14 cellular contexts compared by ENCODE assay signal in the genomic region with DNA sequence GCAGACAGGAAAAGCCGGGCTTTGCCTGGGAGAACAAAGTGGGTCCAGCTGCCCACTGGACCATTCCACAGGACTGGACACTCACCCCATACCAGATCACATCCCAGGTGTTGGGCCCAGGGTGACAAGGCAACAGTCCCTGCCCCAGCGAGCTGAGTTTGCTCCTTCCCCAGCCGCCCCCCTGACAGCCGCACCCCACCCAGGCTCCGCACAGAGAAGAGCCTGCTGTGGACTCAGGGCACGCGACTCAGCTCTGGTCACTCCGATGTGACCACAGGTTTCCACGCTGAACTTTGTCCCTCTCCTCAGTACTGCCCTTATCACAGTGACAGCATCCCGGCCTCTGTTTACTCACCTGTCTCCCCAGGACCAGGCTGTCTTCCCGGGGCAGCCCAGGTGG. TPM values are rescaled to one million over a fixed set of nuclear protein-coding genes. Genes with fewer than 3 reads are reported as not detected.
DNase-seq lines count a peak whose midpoint lies in the region; ATAC-seq and TF ChIP-seq lines count a peak whose summit lies in the region.
"Had no signal": no experiment of that assay in that cellular context is flagged by ENCODE, and none has a peak within 500 bp of the region (broad histone marks: within the 10 kb centered on the region; RNA-seq: fewer than 3 reads in every experiment).

No MANE protein-coding gene starts in this region.

- H3K79me1 ChIP-seq in neuronal stem cell (ENCODE audit: low read depth, low read length): no peaks in the 10 kb centered on the region

- H3K27me3 ChIP-seq in HCT116 (ENCODE audit: insufficient read depth, low read length) (no peaks in the 10 kb centered on the region), neuronal stem cell (ENCODE audit: control insufficient read depth in 3 of 3, insufficient read depth in 3 of 3, low read depth in 1 of 3, low read length in 3 of 3) (peaks cover 22 to 71% (median 31%) of the 10 kb centered on the region in 3 experiments)
- no peaks in the 10 kb centered on the region for H3K27me3 ChIP-seq in effector memory CD4-positive, alpha-beta T cell (replicated peaks; ENCODE audit: control insufficient read depth, insufficient read depth, low read length, poor library complexity, severe bottlenecking)

- no peak overlapping the region for H3K27ac Mint-ChIP-seq in effector memory CD8-positive, alpha-beta T cell
- H3K27ac Mint-ChIP-seq: HFFc6 had no signal

- no peak overlapping the region for H2BK120ac ChIP-seq in neuronal stem cell (ENCODE audit: low read depth, low read length)

- peak overlapping the region; percentile 63 for H2AK5ac ChIP-seq in neuronal stem cell (ENCODE audit: low read depth, low read length)

- H3K4ac ChIP-seq in neuronal stem cell (ENCODE audit: low read length): no peak overlapping the region

- H3K4me2 ChIP-seq in HCT116 (ENCODE audit: low read length) (peak overlapping the region; percentile 52), neuronal stem cell (ENCODE audit: insufficient read depth, low read length, poor library complexity, severe bottlenecking) (no peak overlapping the region)

- TF ChIP-seq POLR2A in HCT116 (IDR thresholded peaks at IDR 0.05; ENCODE audit: borderline replicate concordance, extremely low read depth, insufficient read depth, insufficient read length): no peak

- no peak overlapping the region for H2BK5ac ChIP-seq in neuronal stem cell (ENCODE audit: low read length)

- no peak overlapping the region for H4K91ac ChIP-seq in neuronal stem cell (ENCODE audit: low read depth, low read length, poor library complexity)

- no peak overlapping the region for H3K18ac ChIP-seq in neuronal stem cell (ENCODE audit: low read length)

- no peaks in the 10 kb centered on the region for H3K36me3 Mint-ChIP-seq in effector memory CD8-positive, alpha-beta T cell (ENCODE audit: insufficient read depth)

- peaks cover 0 to 17% of the 10 kb centered on the region in 2 donors for H3K27me3 Mint-ChIP-seq in effector memory CD8-positive, alpha-beta T cell

- H3K27ac ChIP-seq in HCT116 (ENCODE audit: low read depth, low read length): no peak overlapping the region
- no peak overlapping the region for H3K27ac ChIP-seq in neuronal stem cell (replicated peaks; ENCODE audit: low read length)
- H3K27ac ChIP-seq in effector memory CD4-positive, alpha-beta T cell (ENCODE audit: insufficient read depth, low read length, poor library complexity, severe bottlenecking): no peak overlapping the region
- H3K27ac ChIP-seq: cardiac muscle cell had no signal

- WGBS in neuronal stem cell (ENCODE audit: extremely low coverage in 2 of 2, insufficient read length in 2 of 2, insufficient replicate concordance in 1 of 2), 2 donors: no CpG with 5 or more reads among the region's 11 CpGs

- ATAC-seq in HCT116 (no peak), HG02981 (IDR thresholded peaks at IDR 0.05; ENCODE audit: unreplicated experiment) (no peak)
- ATAC-seq in effector memory CD8-positive, alpha-beta T cell (replicated peaks): no peak
- ATAC-seq: esophagus mucosa had no signal

- H4K8ac ChIP-seq in neuronal stem cell (ENCODE audit: low read depth, low read length): no peak overlapping the region

- H2BK12ac ChIP-seq in neuronal stem cell (ENCODE audit: low read length): no peak overlapping the region

- DNase-seq in NCI-H146 (lab: John Stamatoyannopoulos, UW) (peak; percentile 14), NCI-H146 treated with DMSO at 0.1 percent for 48 hours (lab: John Stamatoyannopoulos, UW; ENCODE audit: unreplicated experiment) (no peak), HCT116 (ENCODE audit: low read depth, low spot score) (no peak), neuronal stem cell (ENCODE audit: low spot score) (no peak), NOMO-1 treated with dmso at 0.1 percent for 144 hours (lab: John Stamatoyannopoulos, UW; ENCODE audit: unreplicated experiment) (no peak)
- no peak for DNase-seq in effector memory CD8-positive, alpha-beta T cell
- no peak for DNase-seq in effector memory CD4-positive, alpha-beta T cell
- DNase-seq: DMS153, HFFc6, trophoblast cell had no signal

- H3K4me3 ChIP-seq in HCT116 (replicated peaks in 1 of 2; ENCODE audit: low read depth in 1 of 2, low read length in 2 of 2) (0 out of 4 replicates have a peak overlapping the region, but pooled peaks of 1 of the 2 experiments have one; percentile 11), neuronal stem cell (ENCODE audit: low read length in 2 of 2) (no peak overlapping the region)
- H3K4me3 ChIP-seq in effector memory CD4-positive, alpha-beta T cell (ENCODE audit: insufficient read depth, low read depth, low read length, poor library complexity, severe bottlenecking): no peak overlapping the region
- H3K4me3 ChIP-seq: cardiac muscle cell had no signal

- intact Hi-C loops in HCT116 (cut with micrococcal nuclease): no loop called here

- H3K9ac ChIP-seq in HCT116 (ENCODE audit: low read length) (no peak overlapping the region), neuronal stem cell (ENCODE audit: low read depth, low read length, poor library complexity) (no peak overlapping the region)

- POLR2A ChIA-PET in HCT116 (lab: Charles Lee): no interaction called here

- CTCF ChIA-PET in HCT116 (lab: Charles Lee): no interaction called here

- no TSS peak for BruUV-seq in HCT116 (replicated peaks; lab: Mats Ljungman, UMichigan)

- H3K36me3 ChIP-seq in HCT116 (ENCODE audit: control insufficient read depth in 1 of 2, insufficient read depth in 2 of 2, low read length in 2 of 2) (no peaks in the 10 kb centered on the region), neuronal stem cell (replicated peaks in 1 of 2; ENCODE audit: control insufficient read depth in 2 of 2, insufficient read depth in 2 of 2, low read length in 2 of 2) (no peaks in the 10 kb centered on the region)
- H3K36me3 ChIP-seq in effector memory CD4-positive, alpha-beta T cell (ENCODE audit: control insufficient read depth, insufficient read depth, low read length): no peaks in the 10 kb centered on the region
- H3K36me3 ChIP-seq: cardiac muscle cell had no signal

- no peak overlapping the region for H3K23ac ChIP-seq in neuronal stem cell (ENCODE audit: low read depth, low read length, poor library complexity)

- no peak for TF ChIP-seq RAD21 in HCT116 (IDR thresholded peaks at IDR 0.05; ENCODE audit: low read depth)

- RAD21 ChIA-PET in HCT116 (lab: Charles Lee; ENCODE audit: low non-redundant PET in 1 of 2, low total read pairs in 2 of 2, uncharacterized antibody in 2 of 2, unreplicated experiment in 2 of 2): no interaction called here

- H3K4me1 ChIP-seq in HCT116 (ENCODE audit: control insufficient read depth in 1 of 2, insufficient read depth in 2 of 2, low read length in 2 of 2) (peaks cover 13 to 23% of the 10 kb centered on the region in 2 experiments; a peak in 3 of 4 replicates), neuronal stem cell (ENCODE audit: control insufficient read depth in 2 of 2, insufficient read depth in 1 of 2, low read depth in 1 of 2, low read length in 2 of 2) (peaks cover 0 to 7% of the 10 kb centered on the region in 2 donors)
- peaks cover 4% of the 10 kb centered on the region for H3K4me1 ChIP-seq in effector memory CD4-positive, alpha-beta T cell (ENCODE audit: control insufficient read depth, insufficient read depth, low read length, poor library complexity, severe bottlenecking)

- H4K20me1 ChIP-seq in HCT116 (ENCODE audit: insufficient read depth): no peaks in the 10 kb centered on the region

- TF ChIP-seq CTCF in HCT116 (IDR thresholded peaks at IDR 0.05 in 2 of 3, conservative IDR thresholded peaks at IDR 0.05 in 1 of 3; ENCODE audit: borderline replicate concordance in 1 of 3, insufficient read depth in 1 of 3, low read depth in 2 of 3, low read length in 2 of 3): no peak

- H2BK15ac ChIP-seq in neuronal stem cell (ENCODE audit: low read length): peak overlapping the region; percentile 67

- H3K4me3 Mint-ChIP-seq in effector memory CD8-positive, alpha-beta T cell: peak overlapping the region; percentile 58 to 59
- H3K4me3 Mint-ChIP-seq: HFFc6 had no signal

- no peaks in the 10 kb centered on the region; the same call in 1 of the 2 replicates for H3K79me2 ChIP-seq in HCT116 (ENCODE audit: insufficient read depth, low read length)

- no peaks in the 10 kb centered on the region for H3K9me3 Mint-ChIP-seq in effector memory CD8-positive, alpha-beta T cell
- H3K9me3 Mint-ChIP-seq: HFFc6 had no signal

- no peak overlapping the region for H3K14ac ChIP-seq in neuronal stem cell (ENCODE audit: low read length)

- no peaks in the 10 kb centered on the region for H3K9me3 ChIP-seq in HCT116 (ENCODE audit: control insufficient read depth in 1 of 2, insufficient read depth in 1 of 2, low read depth in 1 of 2, low read length in 2 of 2)
- H3K9me3 ChIP-seq in neuronal stem cell (replicated peaks in 1 of 2; ENCODE audit: control insufficient read depth in 2 of 2, insufficient read depth in 1 of 2, low read depth in 1 of 2, low read length in 2 of 2): no peaks in the 10 kb centered on the region
- H3K9me3 ChIP-seq in effector memory CD4-positive, alpha-beta T cell (ENCODE audit: control insufficient read depth, low read length): no peaks in the 10 kb centered on the region

- no peaks in the 10 kb centered on the region for H3K9me2 ChIP-seq in HCT116 (ENCODE audit: insufficient read depth)

- H3K4me1 Mint-ChIP-seq in effector memory CD8-positive, alpha-beta T cell (ENCODE audit: low read depth in 2 of 2): peaks cover 5 to 7% of the 10 kb centered on the region in 2 donors

- H2AFZ ChIP-seq in HCT116 (ENCODE audit: low read depth, low read length, poor library complexity, severe bottlenecking): no peak overlapping the region
- H2AFZ ChIP-seq in neuronal stem cell (ENCODE audit: low read length): no peak overlapping the region

RNA-seq across cellular contexts. Expression of a gene that starts 1.2 kb away (rescaled TPM):
- 9.5 TPM for total RNA-seq in HCT116 (2021; ENCODE audit: unreplicated experiment)
- polyA plus RNA-seq in HCT116 (2012): 7.0 and 7.1 TPM in 2 replicates
- 0.82 TPM for polyA plus RNA-seq in neuronal stem cell (2013, experiment 1 of 2)
- polyA plus RNA-seq in neuronal stem cell (2013, experiment 2 of 2): 0.89 TPM
- total RNA-seq: cardiac muscle cell, HFFc6 had no signal

RNA-seq across cellular contexts. Expression of a gene that starts 16.3 kb away (rescaled TPM):
- 3.7 TPM for total RNA-seq in HCT116 (2021; ENCODE audit: unreplicated experiment)
- 1.3 and 1.4 TPM in 2 replicates for polyA plus RNA-seq in HCT116 (2012)
- 0.82 TPM for polyA plus RNA-seq in neuronal stem cell (2013, experiment 1 of 2)
- 0.82 TPM for polyA plus RNA-seq in neuronal stem cell (2013, experiment 2 of 2)
- total RNA-seq: A172 had no signal
- polyA plus RNA-seq: cardiac muscle cell had no signal

RNA-seq across cellular contexts. Expression of a gene that starts 48.8 kb away (rescaled TPM):
- 73.8 TPM for total RNA-seq in HCT116 (2021; ENCODE audit: unreplicated experiment)
- 81.6 and 87.9 TPM in 2 replicates for polyA plus RNA-seq in HCT116 (2012)
- 49.7 TPM for polyA plus RNA-seq in neuronal stem cell (2013, experiment 1 of 2)
- polyA plus RNA-seq in neuronal stem cell (2013, experiment 2 of 2): 46.8 TPM
